In genomic region chr2:2901384-2902345, GRCh38 we compare ENCODE assay signal across 9 cellular contexts.
DNase-seq lines count a peak whose midpoint lies in the region; ATAC-seq, FAIRE-seq and TF ChIP-seq lines count a peak whose summit lies in the region.
"Had no signal": no experiment of that assay in that cellular context is flagged by ENCODE, and none has a peak within 500 bp of the region (broad histone marks: within the 10 kb centered on the region; RNA-seq: fewer than 3 reads in every experiment).

No MANE protein-coding gene starts in this region.

- TF ChIP-seq CTCF in ovary (IDR thresholded peaks at IDR 0.05) (no peak), hepatocyte (IDR thresholded peaks at IDR 0.05; ENCODE audit: poor library complexity) (no peak)

- H3K4me3 ChIP-seq in ovary (no peak overlapping the region), hepatocyte (no peak overlapping the region)
- H3K4me3 ChIP-seq: vagina had no signal

- H3K9me3 ChIP-seq in ovary (no peaks in the 10 kb centered on the region), hepatocyte (ENCODE audit: low read depth) (no peaks in the 10 kb centered on the region)
- H3K9me3 ChIP-seq: vagina had no signal

- intact Hi-C loops in ovary (cut with DNase I), result no loop called here

- TF ChIP-seq POLR2A in GM12892 (IDR thresholded peaks at IDR 0.05; ENCODE audit: low read depth, low read length) (no peak), ovary (IDR thresholded peaks at IDR 0.05) (no peak)

- WGBS in ovary, 3 donors, result 36 to 48% (median 39%) methylated on average over 13 of the region's 13 CpGs
- 53% methylated on average over 13 of the region's 13 CpGs for WGBS in hepatocyte (ENCODE audit: low lambda C conversion rate, missing lambda C conversion rate)

- H3K36me3 ChIP-seq in ovary (no peaks in the 10 kb centered on the region), hepatocyte (replicated peaks; ENCODE audit: insufficient read depth, low read depth) (no peaks in the 10 kb centered on the region)
- H3K36me3 ChIP-seq: vagina had no signal

- H2AFZ ChIP-seq in hepatocyte, result no peak overlapping the region

- peak; percentile 56 for FAIRE-seq in GM12892 (lab: Jason Lieb, UNC)

- TF ChIP-seq EP300 in ovary (IDR thresholded peaks at IDR 0.05), result no peak

- no peaks in the 10 kb centered on the region for H4K20me1 ChIP-seq in hepatocyte (ENCODE audit: insufficient read depth, poor library complexity, severe bottlenecking)

- no peaks in the 10 kb centered on the region for H3K27me3 ChIP-seq in ovary
- H3K27me3 ChIP-seq in hepatocyte, result no peaks in the 10 kb centered on the region
- H3K27me3 ChIP-seq: vagina had no signal

- H3K4me2 ChIP-seq in hepatocyte, result no peak overlapping the region

- DNase-seq in GM12892 (ENCODE audit: insufficient read length), result peak; percentile 44
- peak; percentile 75 for DNase-seq in RPMI8226
- no peak for DNase-seq in SKM-1 treated with dmso at 0.1 percent for 144 hours (lab: John Stamatoyannopoulos, UW; ENCODE audit: unreplicated experiment)
- DNase-seq in ovary, result no peak
- DNase-seq in hepatocyte (ENCODE audit: low spot score), result no peak

- H3K4me1 ChIP-seq in ovary (ENCODE audit: insufficient read depth) (no peaks in the 10 kb centered on the region), hepatocyte (ENCODE audit: insufficient read depth) (no peaks in the 10 kb centered on the region)
- H3K4me1 ChIP-seq: vagina had no signal

- H3K79me2 ChIP-seq in hepatocyte, result no peaks in the 10 kb centered on the region

- ATAC-seq in GM19328 (IDR thresholded peaks at IDR 0.05; ENCODE audit: unreplicated experiment), result peak; percentile 80
- ATAC-seq in HG02981 (IDR thresholded peaks at IDR 0.05; ENCODE audit: unreplicated experiment), result peak; percentile 86
- no peak for ATAC-seq in esophagus mucosa

- H3K27ac ChIP-seq in ovary (no peak overlapping the region), hepatocyte (no peak overlapping the region)
- H3K27ac ChIP-seq: vagina had no signal

- no peaks in the 10 kb centered on the region for H3K9me2 ChIP-seq in hepatocyte (replicated peaks; ENCODE audit: insufficient read depth)

Comparison
In these comparisons a context has a peak if more than half of its experiments do, and no peak if none do; other contexts are left out.
1. DNase-seq: peak in GM12892 (single experiment) and RPMI8226 (single experiment); none in SKM-1 treated with dmso at 0.1 percent for 144 hours (single experiment), ovary (0 of 5) and hepatocyte (single experiment).